Comparison of ENCODE assay signal across 9 cellular contexts in genomic region chr5:128904815-128905214, GRCh38.
"Had no signal": no experiment of that assay in that cellular context is flagged by ENCODE, and none has a peak within 500 bp of the region (broad histone marks: within the 10 kb centered on the region; RNA-seq: fewer than 3 reads in every experiment).

No MANE protein-coding gene starts in this region.

- H3K4me3 ChIP-seq: breast epithelium, SK-N-MC had no signal

- H3K36me3 ChIP-seq: breast epithelium had no signal

- H3K4me1 ChIP-seq: breast epithelium had no signal

- H3K9me3 ChIP-seq: breast epithelium had no signal

- DNase-seq: activated B cell treated with CpG ODN at 0.5 μM for 24 hours; activated CD4-positive, alpha-beta T cell treated with anti-CD3 and anti-CD28 coated beads for 1 hour; activated effector memory CD4-positive, alpha-beta T cell treated with Interleukin-2 at 50 U/mL for 16 hours; activated T-cell treated with anti-CD3 and anti-CD28 coated beads, Interleukin-2, amount 50 U/mL, for 24 hours; aorta; NCI-H1092; T1000 had no signal

- H3K27ac ChIP-seq: breast epithelium, SK-N-MC had no signal

- H3K27me3 ChIP-seq: breast epithelium had no signal
